Comparison of ENCODE assay signal across 1 cellular context in the genomic region with DNA sequence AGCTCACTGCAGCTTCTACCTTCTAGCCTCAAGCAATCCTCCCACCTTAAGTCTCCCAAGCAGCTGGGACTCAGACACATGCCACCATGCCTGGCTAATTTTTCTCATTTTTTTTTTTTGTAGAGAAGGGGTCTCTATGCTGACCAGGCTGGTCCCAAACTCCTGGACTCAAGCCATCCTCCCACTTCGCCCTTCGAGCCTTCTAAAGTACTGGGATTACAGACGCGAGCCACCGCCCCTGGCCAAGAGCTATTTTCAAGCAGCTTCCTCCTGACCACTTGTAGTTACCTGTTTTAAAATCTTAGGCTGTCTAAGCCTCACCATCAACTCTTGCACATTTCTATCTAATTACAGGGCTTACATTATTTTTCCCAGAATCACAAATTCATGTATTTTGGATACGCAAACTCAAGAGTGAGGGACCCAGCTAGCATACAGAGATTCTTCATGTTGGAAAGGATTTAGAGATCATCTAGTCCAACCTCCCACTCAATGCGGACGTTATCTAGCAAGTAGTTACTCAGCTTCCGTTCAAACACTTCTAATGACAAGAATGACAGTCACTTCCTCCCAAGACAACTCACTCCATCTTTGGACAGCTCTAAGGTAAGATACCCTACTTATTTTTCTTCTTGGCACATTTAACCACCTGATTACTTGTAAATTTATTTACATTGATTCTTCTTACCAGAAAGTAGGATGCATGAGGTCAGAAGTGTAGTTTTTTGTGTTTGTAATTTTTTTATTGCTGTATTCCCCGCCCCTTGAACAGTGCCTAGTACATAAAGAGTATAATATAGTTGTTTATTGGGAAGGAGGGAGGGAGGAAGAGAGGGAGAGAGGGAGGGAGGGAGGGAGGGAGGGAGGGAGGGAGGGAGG.
TF ChIP-seq lines count a peak whose summit lies in the region.

No MANE protein-coding gene starts in this region.

TF ChIP-seq in GM23338, 12 proteins besides CTCF, POLR2A, EP300 and RAD21 (continued from another document):
- no peak for TF ChIP-seq ZNF462 (CRISPR knock-in tag; IDR thresholded peaks at IDR 0.05)
- TF ChIP-seq POLR2AphosphoS5 (IDR thresholded peaks at IDR 0.05; ENCODE audit: low read depth), result no peak
TF ChIP-seq in GM23338: peak in this region for 0.
